8 cellular contexts compared by ENCODE assay signal in genomic region chr10:32446701-32447406, GRCh38. TPM values are rescaled to one million over a fixed set of nuclear protein-coding genes. Genes with fewer than 3 reads are reported as not detected.
DNase-seq lines count a peak whose midpoint lies in the region; ATAC-seq and TF ChIP-seq lines count a peak whose summit lies in the region.

No MANE protein-coding gene starts in this region.

- H3K4ac ChIP-seq in mesenchymal stem cell (ENCODE audit: low read depth in 1 of 2, low read length in 2 of 2): peak overlapping the region in 1 of 2 experiments; percentile 69

- no peak overlapping the region for H2BK5ac ChIP-seq in mesenchymal stem cell (ENCODE audit: low read depth, low read length, poor library complexity, severe bottlenecking)

- H3K27me3 ChIP-seq in effector memory CD4-positive, alpha-beta T cell (replicated peaks; ENCODE audit: control insufficient read depth, insufficient read depth, low read length, poor library complexity, severe bottlenecking): no peaks in the 10 kb centered on the region
- no peaks in the 10 kb centered on the region for H3K27me3 ChIP-seq in mesenchymal stem cell (ENCODE audit: control insufficient read depth in 1 of 2, insufficient read depth in 1 of 2, low read length in 2 of 2)
- no peaks in the 10 kb centered on the region for H3K27me3 ChIP-seq in upper lobe of right lung

- no peak for DNase-seq in RWPE1 (ENCODE audit: low spot score)
- no peak for DNase-seq in effector memory CD4-positive, alpha-beta T cell
- DNase-seq in mesenchymal stem cell: peak; percentile 5
- DNase-seq in upper lobe of right lung: no peak
- DNase-seq in activated CD4-positive, alpha-beta T cell treated with anti-CD3 and anti-CD28 coated beads, Interleukin-2, amount 50 U/mL, for 48 hours: no peak
- DNase-seq in RPMI8226: no peak

- no peak overlapping the region for H2BK120ac ChIP-seq in mesenchymal stem cell (ENCODE audit: low read depth, low read length)

- peaks cover 7% of the 10 kb centered on the region for H3K4me1 ChIP-seq in effector memory CD4-positive, alpha-beta T cell (ENCODE audit: control insufficient read depth, insufficient read depth, low read length, poor library complexity, severe bottlenecking)
- H3K4me1 ChIP-seq in mesenchymal stem cell (ENCODE audit: control insufficient read depth, insufficient read depth, low read depth, low read length): no peaks in the 10 kb centered on the region
- peaks cover 3% of the 10 kb centered on the region for H3K4me1 ChIP-seq in upper lobe of right lung

- no peak overlapping the region for H3K23ac ChIP-seq in mesenchymal stem cell (ENCODE audit: low read length in 2 of 2)

- peak overlapping the region in 1 of 2 experiments; percentile 90 for H3K18ac ChIP-seq in mesenchymal stem cell (ENCODE audit: low read depth in 1 of 2, low read length in 2 of 2)

- CTCF ChIA-PET in RWPE1 (lab: Yijun Ruan, JAX): no interaction called here

- peak overlapping the region; percentile 100 for H3K9ac ChIP-seq in mesenchymal stem cell (ENCODE audit: low read length)

- H4K91ac ChIP-seq in mesenchymal stem cell (ENCODE audit: low read length): no peak overlapping the region

- POLR2A ChIA-PET in RWPE1 (lab: Yijun Ruan, JAX; ENCODE audit: low non-redundant PET): no interaction called here

- intact Hi-C loops in upper lobe of right lung (cut with DNase I): no loop called here

- TF ChIP-seq CTCF in C4-2B (conservative IDR thresholded peaks at IDR 0.05) (no peak), RWPE1 (conservative IDR thresholded peaks at IDR 0.05; ENCODE audit: low read depth) (no peak), upper lobe of right lung (IDR thresholded peaks at IDR 0.05) (no peak)

- H2BK12ac ChIP-seq in mesenchymal stem cell (ENCODE audit: low read length in 2 of 2): no peak overlapping the region

- WGBS in mesenchymal stem cell: 26% methylated on average over 8 of the region's 12 CpGs

- peak overlapping the region; percentile 23 for H2AFZ ChIP-seq in mesenchymal stem cell (ENCODE audit: low read depth, low read length)

- no peak overlapping the region for H4K8ac ChIP-seq in mesenchymal stem cell (ENCODE audit: low read length)

- peak; percentile 14 for ATAC-seq in GM21447 (IDR thresholded peaks at IDR 0.05; ENCODE audit: unreplicated experiment)
- ATAC-seq in upper lobe of right lung: peak; percentile 4

- no peak overlapping the region for H2AK5ac ChIP-seq in mesenchymal stem cell (ENCODE audit: low read length, severe bottlenecking)

- H3K14ac ChIP-seq in mesenchymal stem cell (ENCODE audit: low read length in 2 of 2): no peak overlapping the region

- no peak overlapping the region for H2BK15ac ChIP-seq in mesenchymal stem cell (ENCODE audit: low read depth, poor library complexity, severe bottlenecking)

- H3K79me1 ChIP-seq in mesenchymal stem cell (replicated peaks; ENCODE audit: low read length, poor library complexity, severe bottlenecking): peaks cover 2% of the 10 kb centered on the region

- H3K4me3 ChIP-seq in effector memory CD4-positive, alpha-beta T cell (ENCODE audit: insufficient read depth, low read depth, low read length, poor library complexity, severe bottlenecking): peak overlapping the region; percentile 83
- H3K4me3 ChIP-seq in mesenchymal stem cell (ENCODE audit: insufficient read depth in 1 of 2, low read depth in 1 of 2, low read length in 2 of 2) (peak overlapping the region in 1 of 2 experiments; percentile 95), upper lobe of right lung (peak overlapping the region; percentile 62)

- H3K9me3 ChIP-seq in effector memory CD4-positive, alpha-beta T cell (ENCODE audit: control insufficient read depth, low read length): no peaks in the 10 kb centered on the region
- H3K9me3 ChIP-seq in mesenchymal stem cell (ENCODE audit: control insufficient read depth, low read length) (no peaks in the 10 kb centered on the region), upper lobe of right lung (no peaks in the 10 kb centered on the region)

- peak overlapping the region; percentile 86 for H3K4me2 ChIP-seq in mesenchymal stem cell (ENCODE audit: low read length, poor library complexity, severe bottlenecking)

- H3K36me3 ChIP-seq in effector memory CD4-positive, alpha-beta T cell (ENCODE audit: control insufficient read depth, insufficient read depth, low read length): peaks cover 6% of the 10 kb centered on the region
- H3K36me3 ChIP-seq in mesenchymal stem cell (ENCODE audit: control insufficient read depth in 1 of 2, insufficient read depth in 2 of 2, low read depth in 1 of 2, low read length in 2 of 2) (peaks cover 0 to 4% of the 10 kb centered on the region in 2 experiments), upper lobe of right lung (peaks cover 3% of the 10 kb centered on the region)

- H3K27ac ChIP-seq in C4-2B (peak overlapping the region; percentile 95), RWPE1 (peak overlapping the region; percentile 99), mesenchymal stem cell (ENCODE audit: low read length, poor library complexity, severe bottlenecking) (peak overlapping the region; percentile 96), upper lobe of right lung (peak overlapping the region; percentile 98)
- peak overlapping the region; percentile 95 for H3K27ac ChIP-seq in effector memory CD4-positive, alpha-beta T cell (ENCODE audit: insufficient read depth, low read length, poor library complexity, severe bottlenecking)

RNA-seq across cellular contexts. Expression of gene CCDC7, which starts 0.9 kb away (rescaled TPM):
- 1.0 TPM for polyA plus RNA-seq in mesenchymal stem cell (2013, experiment 1 of 2)
- 0.67 TPM for polyA plus RNA-seq in mesenchymal stem cell (2013, experiment 2 of 2)
- 23.6 TPM for total RNA-seq in upper lobe of right lung
